32 cellular contexts compared by ENCODE assay signal in genomic region chr9:136366826-136367225, GRCh38.
"Had no signal": no experiment of that assay in that cellular context is flagged by ENCODE, and none has a peak within 500 bp of the region (broad histone marks: within the 10 kb centered on the region; RNA-seq: fewer than 3 reads in every experiment).

No MANE protein-coding gene starts in this region.

- H3K4me1 ChIP-seq: foreskin keratinocyte had no signal

- H3K36me3 Mint-ChIP-seq: activated naive CD8-positive, alpha-beta T cell; WTC11 had no signal

- H3K9me3 ChIP-seq: esophagus muscularis mucosa, gastroesophageal sphincter had no signal

- DNase-seq: activated CD4-positive, alpha-beta memory T cell treated with anti-CD3 and anti-CD28 coated beads, Interleukin-2, amount 10 ng/mL, durations not matched to agents 7 days and 5 days; activated CD4-positive, alpha-beta T cell treated with anti-CD3 and anti-CD28 coated beads for 1 hour; activated CD4-positive, alpha-beta T cell treated with anti-CD3 and anti-CD28 coated beads for 4 hours; activated CD4-positive, alpha-beta T cell treated with anti-CD3 and anti-CD28 coated beads, Interleukin-2, amount 10 ng/mL, durations not matched to agents 7 days and 5 days; activated CD4-positive, alpha-beta T cell treated with anti-CD3 and anti-CD28 coated beads, Interleukin-2, amount 50 U/mL, for 4 hours; activated effector memory CD4-positive, alpha-beta T cell treated with Interleukin-2 at 50 U/mL for 16 hours; activated gamma-delta T cell treated with Interleukin-2 at 50 U/mL for 16 hours; activated naive CD4-positive, alpha-beta T cell treated with anti-CD3 and anti-CD28 coated beads, Interleukin-2, amount 50 U/mL, for 16 hours; activated naive CD4-positive, alpha-beta T cell treated with Interleukin-2 at 50 U/mL for 16 hours; activated T-cell treated with anti-CD3 and anti-CD28 coated beads, Interleukin-2, amount 50 U/mL, for 4 hours; amniotic stem cell; anterior cingulate cortex; brain microvascular endothelial cell; dermis blood vessel endothelial cell; effector CD4-positive, alpha-beta T cell; effector memory CD8-positive, alpha-beta T cell; erythroblast; foreskin keratinocyte; SW 1271; T-helper 1 cell; T-helper 17 cell; T1000 had no signal

- H3K27me3 Mint-ChIP-seq: activated CD4-positive, alpha-beta memory T cell treated with anti-CD3 and anti-CD28 coated beads, Interleukin-2, amount 10 ng/mL, durations not matched to agents 7 days and 5 days; activated CD4-positive, alpha-beta T cell treated with anti-CD3 and anti-CD28 coated beads, Interleukin-2, amount 10 ng/mL, durations not matched to agents 7 days and 5 days; activated naive CD8-positive, alpha-beta T cell; activated T-helper 17 cell treated with anti-CD3 and anti-CD28 coated beads, Interleukin-2, amount 50 U/mL, for 72 hours; central memory CD8-positive, alpha-beta T cell; effector memory CD8-positive, alpha-beta T cell; T-helper 17 cell had no signal

- H3K4me1 Mint-ChIP-seq: activated T-helper 17 cell treated with anti-CD3 and anti-CD28 coated beads, Interleukin-2, amount 50 U/mL, for 72 hours had no signal

- H3K27me3 ChIP-seq: brain microvascular endothelial cell had no signal

- ATAC-seq: activated T-cell treated with anti-CD3 and anti-CD28 coated beads, Interleukin-2, amount 50 U/mL, for 4 hours; activated T-helper 17 cell treated with anti-CD3 and anti-CD28 coated beads, Interleukin-2, amount 50 U/mL, for 72 hours; effector memory CD8-positive, alpha-beta T cell; foreskin keratinocyte; gastroesophageal sphincter; T-helper 17 cell; WTC11 had no signal

- H3K4me3 ChIP-seq: coronary artery, esophagus muscularis mucosa, gastroesophageal sphincter had no signal

- H3K36me3 ChIP-seq: brain microvascular endothelial cell had no signal

- FAIRE-seq: astrocyte, bronchial epithelial cell had no signal

- H3K27ac ChIP-seq: brain microvascular endothelial cell, coronary artery, esophagus muscularis mucosa, foreskin keratinocyte, gastroesophageal sphincter had no signal

- H3K4me3 Mint-ChIP-seq: activated CD4-positive, alpha-beta memory T cell treated with anti-CD3 and anti-CD28 coated beads, Interleukin-2, amount 10 ng/mL, durations not matched to agents 7 days and 5 days; activated CD4-positive, alpha-beta T cell treated with anti-CD3 and anti-CD28 coated beads, Interleukin-2, amount 10 ng/mL, durations not matched to agents 7 days and 5 days; activated naive CD8-positive, alpha-beta T cell; activated T-cell treated with anti-CD3 and anti-CD28 coated beads, Interleukin-2, amount 50 U/mL, for 4 hours; activated T-helper 17 cell treated with anti-CD3 and anti-CD28 coated beads, Interleukin-2, amount 50 U/mL, for 72 hours; central memory CD8-positive, alpha-beta T cell; effector memory CD8-positive, alpha-beta T cell; T-helper 17 cell; T-helper 2 cell treated with Interferon-gamma antibody and Interleukin-4, amounts not matched to agents 5 μg/mL and 100 μg/mL, for 36 hours; WTC11 had no signal

- H3K9me3 Mint-ChIP-seq: activated CD4-positive, alpha-beta memory T cell treated with anti-CD3 and anti-CD28 coated beads, Interleukin-2, amount 10 ng/mL, durations not matched to agents 7 days and 5 days; activated CD4-positive, alpha-beta T cell treated with anti-CD3 and anti-CD28 coated beads, Interleukin-2, amount 10 ng/mL, durations not matched to agents 7 days and 5 days; activated T-cell treated with anti-CD3 and anti-CD28 coated beads, Interleukin-2, amount 50 U/mL, for 4 hours; activated T-helper 17 cell treated with anti-CD3 and anti-CD28 coated beads, Interleukin-2, amount 50 U/mL, for 72 hours; central memory CD8-positive, alpha-beta T cell; effector memory CD8-positive, alpha-beta T cell; T-helper 2 cell treated with Interferon-gamma antibody and Interleukin-4, amounts not matched to agents 5 μg/mL and 100 μg/mL, for 36 hours; WTC11 had no signal

- H3K27ac Mint-ChIP-seq: activated CD4-positive, alpha-beta memory T cell treated with anti-CD3 and anti-CD28 coated beads, Interleukin-2, amount 10 ng/mL, durations not matched to agents 7 days and 5 days; activated CD4-positive, alpha-beta T cell treated with anti-CD3 and anti-CD28 coated beads, Interleukin-2, amount 10 ng/mL, durations not matched to agents 7 days and 5 days; activated naive CD8-positive, alpha-beta T cell; activated T-helper 17 cell treated with anti-CD3 and anti-CD28 coated beads, Interleukin-2, amount 50 U/mL, for 72 hours; effector memory CD8-positive, alpha-beta T cell; T-helper 17 cell; T-helper 2 cell treated with Interferon-gamma antibody and Interleukin-4, amounts not matched to agents 5 μg/mL and 100 μg/mL, for 36 hours; WTC11 had no signal
